15 cellular contexts compared by ENCODE assay signal in genomic region chr2:18804540-18804939, GRCh38.
DNase-seq lines count a peak whose midpoint lies in the region; ATAC-seq, FAIRE-seq and TF ChIP-seq lines count a peak whose summit lies in the region.
"Had no signal": no experiment of that assay in that cellular context is flagged by ENCODE, and none has a peak within 500 bp of the region (broad histone marks: within the 10 kb centered on the region; RNA-seq: fewer than 3 reads in every experiment).

No MANE protein-coding gene starts in this region.

- intact Hi-C loops in right cardiac atrium (cut with DNase I) = no loop called here
- intact Hi-C loops in PC-9 (cut with micrococcal nuclease; ENCODE audit: unreplicated experiment) = no loop called here

- H3K9me2 ChIP-seq in PC-9 (ENCODE audit: insufficient read depth) = 0 out of 2 replicates have a peak, but pooled peaks cover 7% of the 10 kb centered on the region

- H3K4me1 ChIP-seq in right cardiac atrium (ENCODE audit: control insufficient read depth, insufficient read depth, low read length) (no peaks in the 10 kb centered on the region), PC-9 (replicated peaks; ENCODE audit: insufficient read depth) (no peaks in the 10 kb centered on the region)
- H3K4me1 ChIP-seq: BLaER1 treated with 17β-estradiol and CSF1 and Interleukin-3, amounts not matched to agents 10 nM and 100 nM had no signal

- POLR2A ChIA-PET in PC-9 (lab: Charles Lee; ENCODE audit: unreplicated experiment) = no interaction called here

- BruUV-seq in PC-9 (replicated peaks; lab: Mats Ljungman, UMichigan) = no TSS peak

- no peaks in the 10 kb centered on the region for H3K36me3 ChIP-seq in bronchial epithelial cell (ENCODE audit: control insufficient read depth, insufficient read depth, low read length)
- no peaks in the 10 kb centered on the region for H3K36me3 ChIP-seq in PC-9 (ENCODE audit: low read depth)
- H3K36me3 ChIP-seq: BLaER1 treated with 17β-estradiol and CSF1 and Interleukin-3, amounts not matched to agents 10 nM and 100 nM had no signal

- CTCF ChIA-PET in PC-9 (lab: Charles Lee) = no interaction called here

- FAIRE-seq in bronchial epithelial cell (lab: Jason Lieb, UNC) = no peak

- no peaks in the 10 kb centered on the region for H3K27me3 ChIP-seq in bronchial epithelial cell (ENCODE audit: control insufficient read depth, insufficient read depth, low read length)
- H3K27me3 ChIP-seq in right cardiac atrium (ENCODE audit: control insufficient read depth, insufficient read depth) = no peaks in the 10 kb centered on the region
- no peaks in the 10 kb centered on the region for H3K27me3 ChIP-seq in PC-9 (ENCODE audit: insufficient read depth, low read depth)
- H3K27me3 ChIP-seq: BLaER1 treated with 17β-estradiol and CSF1 and Interleukin-3, amounts not matched to agents 10 nM and 100 nM had no signal

- H2AFZ ChIP-seq in PC-9 = no peak overlapping the region
- H2AFZ ChIP-seq: GM23248 had no signal

- no peaks in the 10 kb centered on the region for H4K20me1 ChIP-seq in PC-9 (ENCODE audit: insufficient read depth)
- H4K20me1 ChIP-seq: BLaER1 treated with 17β-estradiol and CSF1 and Interleukin-3, amounts not matched to agents 10 nM and 100 nM had no signal

- H3K4me3 ChIP-seq in bronchial epithelial cell (ENCODE audit: low read depth, low read length) (no peak overlapping the region), epithelial cell of esophagus (ENCODE audit: low read length) (no peak overlapping the region), right cardiac atrium (ENCODE audit: low read length) (no peak overlapping the region), PC-9 (no peak overlapping the region)
- H3K4me3 ChIP-seq: BLaER1 treated with 17β-estradiol and CSF1 and Interleukin-3, amounts not matched to agents 10 nM and 100 nM; GM23248 had no signal

- 71% methylated on average over 1 of the region's 1 CpG for WGBS in right cardiac atrium

- TF ChIP-seq CTCF in bronchial epithelial cell (IDR thresholded peaks at IDR 0.05; ENCODE audit: insufficient read depth, low read length, severe bottlenecking) = no peak
- no peak for TF ChIP-seq CTCF in epithelial cell of esophagus (IDR thresholded peaks at IDR 0.05; ENCODE audit: insufficient read depth, low read depth, low read length, missing control alignments)
- no peak for TF ChIP-seq CTCF in PC-9 (conservative IDR thresholded peaks at IDR 0.05)

- no peak for ATAC-seq in right cardiac atrium
- no peak for ATAC-seq in GM18519 (IDR thresholded peaks at IDR 0.05; ENCODE audit: low FRiP score, unreplicated experiment)

- H3K4me2 ChIP-seq in PC-9 = no peak overlapping the region
- H3K4me2 ChIP-seq: BLaER1 treated with 17β-estradiol and CSF1 and Interleukin-3, amounts not matched to agents 10 nM and 100 nM had no signal

- H3K79me2 ChIP-seq in PC-9 (ENCODE audit: low read depth) = no peaks in the 10 kb centered on the region

- H3K27ac ChIP-seq in right cardiac atrium (ENCODE audit: low read length) (no peak overlapping the region), PC-9 (no peak overlapping the region)
- H3K27ac ChIP-seq: BLaER1 treated with 17β-estradiol and CSF1 and Interleukin-3, amounts not matched to agents 10 nM and 100 nM; GM23248 had no signal

- H3F3A ChIP-seq in PC-9 (ENCODE audit: insufficient read depth, low read depth) = no peaks in the 10 kb centered on the region

- DNase-seq in NCI-H510A treated with DMSO at 0.1 percent for 48 hours (lab: John Stamatoyannopoulos, UW) (peak; percentile 21), NCI-H510A (lab: John Stamatoyannopoulos, UW) (no peak), bronchial epithelial cell (ENCODE audit: low read depth) (peak; percentile 37), epithelial cell of esophagus (ENCODE audit: low read depth) (peak; percentile 18), pulmonary artery endothelial cell (ENCODE audit: low read depth, low spot score) (peak; percentile 22), right cardiac atrium (no peak), PC-9 (no peak)
- DNase-seq: 8988T; ACHN; CD4-positive, CD25-positive, alpha-beta regulatory T cell; GM23248; H7; IMR-90 had no signal

- H3K9me3 ChIP-seq in right cardiac atrium (ENCODE audit: control insufficient read depth, low read length) = no peaks in the 10 kb centered on the region
- H3K9me3 ChIP-seq in PC-9 (ENCODE audit: insufficient read depth, low read depth) = no peaks in the 10 kb centered on the region
- H3K9me3 ChIP-seq: BLaER1 treated with 17β-estradiol and CSF1 and Interleukin-3, amounts not matched to agents 10 nM and 100 nM had no signal

Comparison
In these comparisons a context has a peak if more than half of its experiments do, and no peak if none do; other contexts are left out.
1. DNase-seq: peak in NCI-H510A treated with DMSO at 0.1 percent for 48 hours (single experiment), bronchial epithelial cell (single experiment), epithelial cell of esophagus (single experiment) and pulmonary artery endothelial cell (single experiment); none in NCI-H510A (single experiment), right cardiac atrium (0 of 3) and PC-9 (0 of 2).